ENCODE assay signal across 8 cellular contexts in the genomic region with DNA sequence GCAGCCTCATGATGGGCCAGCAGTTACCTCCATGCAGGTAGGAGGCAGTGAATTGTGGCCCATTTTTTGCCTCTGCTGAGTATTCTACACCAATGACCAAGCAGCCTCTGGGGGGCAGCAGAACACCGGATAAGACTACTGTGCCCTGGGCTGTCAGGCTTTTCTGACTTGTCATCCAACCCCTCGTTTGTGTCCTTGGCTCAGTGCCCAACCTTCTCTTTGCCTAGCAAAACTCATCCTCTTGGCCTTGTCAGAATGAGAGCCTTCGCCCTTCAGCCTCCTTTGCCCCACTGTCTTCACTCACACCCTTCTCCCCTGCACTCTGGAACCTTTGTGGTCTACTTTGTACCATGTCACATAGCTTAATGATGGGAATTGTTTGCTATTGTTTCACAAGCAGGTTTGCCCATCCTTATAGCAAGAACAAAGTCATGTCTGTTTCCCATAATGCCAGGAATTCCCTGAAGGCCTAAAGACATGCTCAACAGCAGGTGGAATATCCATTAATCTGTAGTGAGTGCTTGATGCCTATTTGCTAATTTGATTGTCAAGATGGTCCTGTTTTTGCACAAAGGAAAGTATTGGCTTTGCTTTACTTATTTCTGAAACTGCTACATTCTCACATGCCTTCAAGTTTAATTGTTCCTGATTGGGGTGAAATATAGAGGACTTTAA.
DNase-seq lines count a peak whose midpoint lies in the region; ATAC-seq and TF ChIP-seq lines count a peak whose summit lies in the region.

No MANE protein-coding gene starts in this region.

- H3K4me1 Mint-ChIP-seq in GM23338 = no peaks in the 10 kb centered on the region

- no peaks in the 10 kb centered on the region for H3K36me3 Mint-ChIP-seq in GM23338 (ENCODE audit: low read depth)

- no peak overlapping the region for H3K4me2 ChIP-seq in GM23338
- peak overlapping the region; percentile 8 for H3K4me2 ChIP-seq in Loucy (ENCODE audit: low read depth, low read length, poor library complexity, severe bottlenecking)

- peak; percentile 100 for ATAC-seq in GM23338
- no peak for ATAC-seq in thoracic aorta (ENCODE audit: insufficient number of reproducible peaks, low FRiP score, low read depth)

- 0 out of 2 replicates have a peak, but pooled peaks cover 3% of the 10 kb centered on the region for H3K9me2 ChIP-seq in GM23338 (ENCODE audit: insufficient read depth)
- H3K9me2 ChIP-seq in Loucy (replicated peaks; ENCODE audit: low read depth, low read length) = no peaks in the 10 kb centered on the region

- H3K27me3 Mint-ChIP-seq in GM23338 (ENCODE audit: insufficient read depth, low read depth, poor library complexity) = peaks cover 6% of the 10 kb centered on the region

- no peaks in the 10 kb centered on the region for H3F3A ChIP-seq in GM23338 (replicated peaks; ENCODE audit: low read depth)
- peaks cover 18% of the 10 kb centered on the region for H3F3A ChIP-seq in Loucy (ENCODE audit: low read depth)

- H3K4me1 ChIP-seq in GM23338 (ENCODE audit: insufficient read depth) (no peaks in the 10 kb centered on the region), Loucy (ENCODE audit: insufficient read depth, low read length, poor library complexity, severe bottlenecking) (peaks cover 49% of the 10 kb centered on the region), thoracic aorta (ENCODE audit: control insufficient read depth in 1 of 2, low read depth in 2 of 2) (peaks cover 0 to 9% of the 10 kb centered on the region in 2 donors)

- DNase-seq in DMS79 (lab: John Stamatoyannopoulos, UW) = peak; percentile 91
- peak; percentile 93 for DNase-seq in GM23338 (ENCODE audit: low spot score)
- DNase-seq in RPMI7951 (ENCODE audit: low read depth) = peak; percentile 84
- DNase-seq in activated T-helper 1 cell treated with Interleukin-2 at 50 U/mL for 16 hours (ENCODE audit: low read depth) = peak; percentile 10
- DNase-seq in fibroblast of the conjunctiva (ENCODE audit: low read depth) = peak; percentile 51
- peak in 55 of 56 donors; percentile 37 to 95 (median 81) for DNase-seq in nucleus accumbens (lab: John Stamatoyannopoulos, UW)
- peak; percentile 4 for DNase-seq in thoracic aorta (ENCODE audit: low spot score)

- H3K79me2 ChIP-seq in GM23338 (replicated peaks; ENCODE audit: insufficient read depth) (no peaks in the 10 kb centered on the region), Loucy (ENCODE audit: insufficient read depth, low read length) (no peaks in the 10 kb centered on the region)

- H2AFZ ChIP-seq in GM23338 = no peak overlapping the region
- no peak overlapping the region for H2AFZ ChIP-seq in Loucy (ENCODE audit: low read length)

- no peak overlapping the region for H3K27ac Mint-ChIP-seq in GM23338

- no peaks in the 10 kb centered on the region for H4K20me1 ChIP-seq in GM23338 (replicated peaks; ENCODE audit: insufficient read depth)
- no peaks in the 10 kb centered on the region for H4K20me1 ChIP-seq in Loucy (ENCODE audit: insufficient read depth, low read length, poor library complexity, severe bottlenecking)

- peak; percentile 81 to 96 for TF ChIP-seq CTCF in GM23338 (conservative IDR thresholded peaks at IDR 0.05; ENCODE audit: low read depth in 2 of 2)
- peak; percentile 83 for TF ChIP-seq CTCF in Loucy (conservative IDR thresholded peaks at IDR 0.05; ENCODE audit: low read length)
- peak; percentile 23 for TF ChIP-seq CTCF in thoracic aorta (IDR thresholded peaks at IDR 0.05)

- H3K9me3 ChIP-seq in Loucy (ENCODE audit: insufficient read depth, low read depth, low read length) (no peaks in the 10 kb centered on the region), thoracic aorta (no peaks in the 10 kb centered on the region)

- H3K9me3 Mint-ChIP-seq in GM23338 = no peaks in the 10 kb centered on the region; the same call in 2 of the 3 replicates

- no peak overlapping the region for H3K4me3 ChIP-seq in GM23338
- H3K4me3 ChIP-seq in Loucy (ENCODE audit: low read length, poor library complexity, severe bottlenecking) = no peak overlapping the region
- no peak overlapping the region for H3K4me3 ChIP-seq in thoracic aorta

- H3K27ac ChIP-seq in GM23338 (ENCODE audit: low read depth) = no peak overlapping the region
- no peak overlapping the region for H3K27ac ChIP-seq in thoracic aorta

- no peak overlapping the region for H3K9ac ChIP-seq in Loucy (ENCODE audit: low read depth, low read length, poor library complexity, severe bottlenecking)

- H3K27me3 ChIP-seq in GM23338 (ENCODE audit: insufficient read depth) (no peaks in the 10 kb centered on the region), Loucy (ENCODE audit: insufficient read depth, low read length, poor library complexity, severe bottlenecking) (no peaks in the 10 kb centered on the region), thoracic aorta (replicated peaks; ENCODE audit: insufficient read depth) (no peaks in the 10 kb centered on the region)

- H3K36me3 ChIP-seq in GM23338 (ENCODE audit: insufficient read depth) (no peaks in the 10 kb centered on the region), Loucy (ENCODE audit: insufficient read depth, low read length) (no peaks in the 10 kb centered on the region), thoracic aorta (no peaks in the 10 kb centered on the region)

- no peak overlapping the region for H3K4me3 Mint-ChIP-seq in GM23338

TF ChIP-seq in GM23338, 12 proteins besides CTCF, POLR2A, EP300 and RAD21:
- no peak for TF ChIP-seq EZH2 (IDR thresholded peaks at IDR 0.05; ENCODE audit: low read depth, unreplicated experiment)
- TF ChIP-seq POLR2AphosphoS5 (IDR thresholded peaks at IDR 0.05; ENCODE audit: low read depth) = no peak
- TF ChIP-seq, protein P1, sequence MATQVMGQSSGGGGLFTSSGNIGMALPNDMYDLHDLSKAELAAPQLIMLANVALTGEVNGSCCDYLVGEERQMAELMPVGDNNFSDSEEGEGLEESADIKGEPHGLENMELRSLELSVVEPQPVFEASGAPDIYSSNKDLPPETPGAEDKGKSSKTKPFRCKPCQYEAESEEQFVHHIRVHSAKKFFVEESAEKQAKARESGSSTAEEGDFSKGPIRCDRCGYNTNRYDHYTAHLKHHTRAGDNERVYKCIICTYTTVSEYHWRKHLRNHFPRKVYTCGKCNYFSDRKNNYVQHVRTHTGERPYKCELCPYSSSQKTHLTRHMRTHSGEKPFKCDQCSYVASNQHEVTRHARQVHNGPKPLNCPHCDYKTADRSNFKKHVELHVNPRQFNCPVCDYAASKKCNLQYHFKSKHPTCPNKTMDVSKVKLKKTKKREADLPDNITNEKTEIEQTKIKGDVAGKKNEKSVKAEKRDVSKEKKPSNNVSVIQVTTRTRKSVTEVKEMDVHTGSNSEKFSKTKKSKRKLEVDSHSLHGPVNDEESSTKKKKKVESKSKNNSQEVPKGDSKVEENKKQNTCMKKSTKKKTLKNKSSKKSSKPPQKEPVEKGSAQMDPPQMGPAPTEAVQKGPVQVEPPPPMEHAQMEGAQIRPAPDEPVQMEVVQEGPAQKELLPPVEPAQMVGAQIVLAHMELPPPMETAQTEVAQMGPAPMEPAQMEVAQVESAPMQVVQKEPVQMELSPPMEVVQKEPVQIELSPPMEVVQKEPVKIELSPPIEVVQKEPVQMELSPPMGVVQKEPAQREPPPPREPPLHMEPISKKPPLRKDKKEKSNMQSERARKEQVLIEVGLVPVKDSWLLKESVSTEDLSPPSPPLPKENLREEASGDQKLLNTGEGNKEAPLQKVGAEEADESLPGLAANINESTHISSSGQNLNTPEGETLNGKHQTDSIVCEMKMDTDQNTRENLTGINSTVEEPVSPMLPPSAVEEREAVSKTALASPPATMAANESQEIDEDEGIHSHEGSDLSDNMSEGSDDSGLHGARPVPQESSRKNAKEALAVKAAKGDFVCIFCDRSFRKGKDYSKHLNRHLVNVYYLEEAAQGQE (IDR thresholded peaks at IDR 0.05; ENCODE audit: unreplicated experiment) = no peak

Comparison
In these comparisons a context has a peak if more than half of its experiments do, and no peak if none do; other contexts are left out.
1. DNase-seq: peak in every context shown above with its lines; median percentile 93 in GM23338; 91 in DMS79; 84 in RPMI7951; 81 in nucleus accumbens; 51 in fibroblast of the conjunctiva; 10 in activated T-helper 1 cell treated with Interleukin-2 at 50 U/mL for 16 hours; 4 in thoracic aorta.
2. CTCF ChIP-seq: peak in every context shown above with its lines; median percentile 88 in GM23338; 83 in Loucy; 23 in thoracic aorta.